Comparison of ENCODE assay signal across 2 cellular contexts in genomic region chr12:65164244-65164643, GRCh38.
TF ChIP-seq lines count a peak whose summit lies in the region.

No MANE protein-coding gene starts in this region.

TF ChIP-seq in HEK293, 187 proteins besides CTCF, POLR2A, EP300 and RAD21:
- TF ChIP-seq KLF17 (tag by site-specific recombination; IDR thresholded peaks at IDR 0.05): no peak
- TF ChIP-seq ZNF121 (tag by site-specific recombination; IDR thresholded peaks at IDR 0.05): peak; percentile 67

TF ChIP-seq in K562, 482 proteins besides CTCF, POLR2A, EP300 and RAD21:
- TF ChIP-seq ZNF121 (CRISPR knock-in tag; conservative IDR thresholded peaks at IDR 0.05): peak; percentile 65
- TF ChIP-seq RBBP5 (IDR thresholded peaks at IDR 0.05; ENCODE audit: borderline replicate concordance, insufficient read depth, low read length, poor library complexity, severe bottlenecking): no peak
- TF ChIP-seq RBM25 (IDR thresholded peaks at IDR 0.05; ENCODE audit: low read depth, low read length, severe bottlenecking): peak; percentile 58
